8 cellular contexts compared by ENCODE assay signal in the genomic region with DNA sequence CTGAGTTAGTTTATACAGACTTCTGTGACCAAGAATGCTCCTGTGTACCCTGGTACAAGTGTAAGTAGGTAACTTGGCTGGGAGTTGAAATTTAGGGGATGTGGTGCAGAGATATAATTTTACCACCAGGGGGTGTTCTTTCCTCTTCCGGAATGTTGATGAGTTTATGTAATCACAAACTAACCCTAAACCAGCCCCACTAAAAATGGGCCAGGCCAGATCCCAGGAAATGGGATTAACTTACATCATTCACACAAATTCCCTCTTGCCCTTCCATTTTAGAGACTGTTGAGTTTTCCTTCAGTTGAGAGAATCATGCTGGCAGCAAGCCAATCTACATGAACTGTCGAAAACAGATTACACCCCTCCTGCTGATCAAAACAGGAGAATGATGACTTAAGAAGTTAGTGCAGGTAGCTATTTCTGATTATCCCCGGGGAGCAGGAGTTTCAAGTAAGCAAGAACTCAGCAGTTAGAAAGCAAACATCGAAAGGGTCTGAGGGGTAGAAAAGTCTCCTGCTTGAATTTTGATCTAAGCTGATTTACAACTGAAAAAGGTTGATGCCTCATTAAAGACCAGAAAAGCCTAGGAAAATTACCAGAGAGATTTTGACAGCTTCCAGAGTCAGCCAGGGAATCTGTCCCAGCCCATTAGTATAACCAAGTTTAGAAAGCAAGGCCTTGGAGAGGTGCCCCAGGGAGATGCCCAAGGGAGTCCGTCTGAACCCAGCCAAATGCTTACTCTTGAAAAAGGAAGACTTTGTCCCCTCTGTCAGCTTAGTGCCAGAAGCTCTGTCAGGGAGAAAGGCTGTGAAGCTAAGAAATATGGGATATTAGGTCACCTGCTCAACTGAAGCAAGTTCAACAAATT. TPM values are rescaled to one million over a fixed set of nuclear protein-coding genes. Genes with fewer than 3 reads are reported as not detected.
DNase-seq lines count a peak whose midpoint lies in the region; ATAC-seq and TF ChIP-seq lines count a peak whose summit lies in the region.

No MANE protein-coding gene starts in this region.

- no peak overlapping the region for H3K9ac ChIP-seq in Karpas-422 (ENCODE audit: low read length)

- no peaks in the 10 kb centered on the region for H3K36me3 ChIP-seq in Karpas-422 (ENCODE audit: insufficient read depth, low read length)
- no peaks in the 10 kb centered on the region for H3K36me3 ChIP-seq in psoas muscle (ENCODE audit: insufficient read depth in 1 of 2, low read depth in 1 of 2)

- no peaks in the 10 kb centered on the region for H3K79me2 ChIP-seq in Karpas-422 (ENCODE audit: low read length)

- peak overlapping the region; percentile 56; the same call in 1 of the 2 replicates for H2AFZ ChIP-seq in Karpas-422 (ENCODE audit: low read length)

- TF ChIP-seq CTCF in C4-2B (conservative IDR thresholded peaks at IDR 0.05), result peak; percentile 85
- TF ChIP-seq CTCF in psoas muscle (IDR thresholded peaks at IDR 0.05), result peak; percentile 72

- H3K27ac ChIP-seq in C4-2B, result no peak overlapping the region
- no peak overlapping the region for H3K27ac ChIP-seq in Karpas-422 (ENCODE audit: low read length)
- H3K27ac ChIP-seq in psoas muscle, result peak overlapping the region; percentile 68

- H3K27me3 ChIP-seq in Karpas-422 (ENCODE audit: low read length), result no peaks in the 10 kb centered on the region
- no peaks in the 10 kb centered on the region for H3K27me3 ChIP-seq in psoas muscle (ENCODE audit: insufficient read depth in 3 of 3, low read length in 2 of 3)

- ATAC-seq in GM18909 (IDR thresholded peaks at IDR 0.05; ENCODE audit: poor library complexity, unreplicated experiment) (peak; percentile 57), left cardiac atrium (peak; percentile 85 to 86), psoas muscle (peak; percentile 74 to 92 (median 82)), GM21515 (IDR thresholded peaks at IDR 0.05; ENCODE audit: unreplicated experiment) (no peak)

- no peak overlapping the region for H3K4me3 ChIP-seq in Karpas-422 (ENCODE audit: low read length)
- no peak overlapping the region for H3K4me3 ChIP-seq in psoas muscle

- no peaks in the 10 kb centered on the region for H3K9me2 ChIP-seq in Karpas-422 (replicated peaks; ENCODE audit: insufficient read depth, low read length)

- no peaks in the 10 kb centered on the region for H4K20me1 ChIP-seq in Karpas-422 (ENCODE audit: insufficient read depth, low read depth, low read length)

- no peak overlapping the region for H3K4me2 ChIP-seq in Karpas-422 (ENCODE audit: low read depth, low read length, poor library complexity, severe bottlenecking)

- DNase-seq in Karpas-422 (peak; percentile 83), SHP77 treated with DMSO at 0.1 percent for 48 hours (lab: John Stamatoyannopoulos, UW) (peak; percentile 25), anterior cingulate cortex (lab: John Stamatoyannopoulos, UW) (peak in 47 of 58 donors; percentile 3 to 80 (median 29)), left cardiac atrium (peak; percentile 58), psoas muscle (peak; percentile 60 to 85)

- WGBS in psoas muscle, 3 donors, result 11 to 24% (median 16%) methylated on average over 5 of the region's 5 CpGs

- no peaks in the 10 kb centered on the region for H3K9me3 ChIP-seq in Karpas-422 (ENCODE audit: low read length)
- no peaks in the 10 kb centered on the region for H3K9me3 ChIP-seq in psoas muscle

- peaks cover 4% of the 10 kb centered on the region for H3K4me1 ChIP-seq in Karpas-422 (ENCODE audit: low read length)
- peaks cover 17% of the 10 kb centered on the region for H3K4me1 ChIP-seq in psoas muscle

- intact Hi-C loops in left cardiac atrium (cut with DNase I) (loop anchor here (5.0 to 10.0 kb wide), 3 partner anchors 105 to 448 kb away; partner anchors contain the start of genes ITM2B (in 2 of the 2) and RB1 (in 1 of the 2)), psoas muscle (cut with DNase I) (loop anchor here (5.0 to 10.0 kb wide), 5 partner anchors 98 to 458 kb away; partner anchors contain the start of genes RB1 (in 2 of the 2) and ITM2B (in 1 of the 2))

RNA-seq across cellular contexts. Expression of gene MED4, which starts 32.3 kb away (rescaled TPM):
- 33.4 and 68.3 TPM in 2 replicates for total RNA-seq in Karpas-422 (2014; rRNA removed; shearing (Covaris generic); ENCODE audit: low replicate concordance)
- total RNA-seq in left cardiac atrium (10 to 100 TPM; 41.3 to 47.4 TPM), psoas muscle (10 to 100 TPM; 41.3 to 58.6 (median 44.9) TPM)
- polyA plus RNA-seq in psoas muscle, result 10 to 100 TPM; 48.5 to 81.0 (median 50.5) TPM

Comparison
In these comparisons a context has a peak if more than half of its experiments do, and no peak if none do; other contexts are left out.
1. DNase-seq: peak in every context shown above with its lines; median percentile 83 in Karpas-422; 72 in psoas muscle; 58 in left cardiac atrium; 29 in anterior cingulate cortex; 25 in SHP77 treated with DMSO at 0.1 percent for 48 hours.